16 cellular contexts compared by ENCODE assay signal in the genomic region with DNA sequence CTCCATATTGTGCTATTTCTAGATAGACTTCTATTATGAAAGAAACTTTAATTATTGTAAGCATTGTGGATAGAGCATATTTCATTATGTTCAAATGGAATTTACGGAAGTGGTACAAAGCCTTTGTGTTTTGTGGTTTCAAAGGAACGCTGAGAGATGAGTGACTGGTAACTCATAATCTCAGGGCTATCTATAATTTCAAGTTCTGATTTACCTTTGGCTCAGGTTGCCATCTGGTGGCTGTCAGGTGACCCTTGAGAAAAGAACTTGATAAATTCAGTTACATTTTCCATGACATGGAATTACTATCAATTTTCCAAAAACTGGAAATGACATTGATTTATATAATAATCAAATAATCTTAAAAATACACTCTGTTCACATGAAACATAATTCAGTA. TPM values are rescaled to one million over a fixed set of nuclear protein-coding genes. Genes with fewer than 3 reads are reported as not detected.
DNase-seq lines count a peak whose midpoint lies in the region; ATAC-seq and TF ChIP-seq lines count a peak whose summit lies in the region.
"Had no signal": no experiment of that assay in that cellular context is flagged by ENCODE, and none has a peak within 500 bp of the region (broad histone marks: within the 10 kb centered on the region; RNA-seq: fewer than 3 reads in every experiment).

No MANE protein-coding gene starts in this region.

- H3K27ac ChIP-seq in DND-41 (ENCODE audit: low read length) = no peak overlapping the region
- no peak overlapping the region for H3K27ac ChIP-seq in GM23338 (ENCODE audit: low read depth)
- H3K27ac ChIP-seq in endodermal cell (ENCODE audit: low read depth, low read length) = no peak overlapping the region
- no peak overlapping the region for H3K27ac ChIP-seq in ascending aorta
- H3K27ac ChIP-seq: KMS-11, neutrophil, Peyer's patch, uterus had no signal

- H3K27me3 ChIP-seq in DND-41 (ENCODE audit: insufficient read depth, low read length, poor library complexity) (no peaks in the 10 kb centered on the region), GM23338 (ENCODE audit: insufficient read depth) (no peaks in the 10 kb centered on the region), endodermal cell (ENCODE audit: control insufficient read depth, insufficient read depth, low read length, poor library complexity, severe bottlenecking) (no peaks in the 10 kb centered on the region), ascending aorta (no peaks in the 10 kb centered on the region)
- H3K27me3 ChIP-seq: Peyer's patch, uterus had no signal

- H4K20me1 ChIP-seq in DND-41 (ENCODE audit: insufficient read depth, low read length) (no peaks in the 10 kb centered on the region), GM23338 (replicated peaks; ENCODE audit: insufficient read depth) (no peaks in the 10 kb centered on the region)

- intact Hi-C loops in ascending aorta (cut with DNase I) = no loop called here

- H3K9me3 Mint-ChIP-seq in GM23338 = no peaks in the 10 kb centered on the region
- H3K9me3 Mint-ChIP-seq in endodermal cell = no peaks in the 10 kb centered on the region

- no peaks in the 10 kb centered on the region for H3K9me3 ChIP-seq in DND-41 (ENCODE audit: insufficient read depth, low read length, severe bottlenecking)
- no peaks in the 10 kb centered on the region for H3K9me3 ChIP-seq in endodermal cell (ENCODE audit: control insufficient read depth, low read length)
- no peaks in the 10 kb centered on the region for H3K9me3 ChIP-seq in ascending aorta
- H3K9me3 ChIP-seq: neutrophil, Peyer's patch, uterus had no signal

- H3K36me3 ChIP-seq in DND-41 (ENCODE audit: insufficient read depth, low read length) (no peaks in the 10 kb centered on the region), GM23338 (ENCODE audit: insufficient read depth) (no peaks in the 10 kb centered on the region), endodermal cell (ENCODE audit: control insufficient read depth, insufficient read depth, low read length) (no peaks in the 10 kb centered on the region), ascending aorta (no peaks in the 10 kb centered on the region)
- H3K36me3 ChIP-seq: neutrophil, Peyer's patch, uterus had no signal

- TF ChIP-seq CTCF in DND-41 (IDR thresholded peaks at IDR 0.05; ENCODE audit: borderline replicate concordance, extremely low read depth, low read length, poor library complexity, severe bottlenecking) (no peak), GM23338 (conservative IDR thresholded peaks at IDR 0.05; ENCODE audit: low read depth in 2 of 2) (peak; percentile 57 to 58), endodermal cell (conservative IDR thresholded peaks at IDR 0.05) (peak; percentile 72), ascending aorta (IDR thresholded peaks at IDR 0.05) (no peak)

- H2AFZ ChIP-seq in DND-41 (ENCODE audit: low read depth, low read length) (no peak overlapping the region), GM23338 (no peak overlapping the region)

- ATAC-seq in DND-41 (ENCODE audit: insufficient read depth, low read depth) (peak; percentile 39; the same call in 1 of the 3 replicates), GM23338 (no peak), HG02970 (IDR thresholded peaks at IDR 0.05; ENCODE audit: low FRiP score, unreplicated experiment) (no peak)
- ATAC-seq: left cardiac atrium had no signal

- 83 to 84% methylated on average over 2 of the region's 2 CpGs for WGBS in endodermal cell (ENCODE audit: insufficient coverage in 1 of 2, insufficient read length in 1 of 2), 2 experiments

- H3K9ac ChIP-seq in DND-41 (ENCODE audit: low read depth, low read length) = no peak overlapping the region
- no peak overlapping the region for H3K9ac ChIP-seq in endodermal cell (ENCODE audit: extremely low read depth, low read length, poor library complexity, severe bottlenecking)
- H3K9ac ChIP-seq: KMS-11 had no signal

- H3K27ac Mint-ChIP-seq in GM23338 (no peak overlapping the region), endodermal cell (no peak overlapping the region)

- H3K27me3 Mint-ChIP-seq in GM23338 (ENCODE audit: insufficient read depth, low read depth, poor library complexity) (no peaks in the 10 kb centered on the region), endodermal cell (ENCODE audit: insufficient read depth) (no peaks in the 10 kb centered on the region)

- no peaks in the 10 kb centered on the region for H3K36me3 Mint-ChIP-seq in GM23338 (ENCODE audit: low read depth)
- no peaks in the 10 kb centered on the region for H3K36me3 Mint-ChIP-seq in endodermal cell (ENCODE audit: low read depth)

- H3K79me2 ChIP-seq in DND-41 (ENCODE audit: insufficient read depth, low read length) = no peaks in the 10 kb centered on the region
- H3K79me2 ChIP-seq in GM23338 (replicated peaks; ENCODE audit: insufficient read depth) = no peaks in the 10 kb centered on the region

- DNase-seq in DND-41 (no peak), GM23338 (ENCODE audit: low spot score) (peak; percentile 15), NOMO-1 treated with DMSO at 0.1 percent for 48 hours (lab: John Stamatoyannopoulos, UW; ENCODE audit: unreplicated experiment) (peak; percentile 32), endodermal cell (peak; percentile 59), NCI-H187 treated with DMSO at 0.1 percent for 48 hours (lab: John Stamatoyannopoulos, UW) (no peak), ecto neural progenitor cell (ENCODE audit: low spot score) (no peak), ascending aorta (ENCODE audit: low spot score in 2 of 2) (no peak)
- DNase-seq: activated CD4-positive, CD25-positive, alpha-beta regulatory T cell; cerebellar nuclear complex; foreskin fibroblast; left cardiac atrium; Peyer's patch; uterus had no signal

- H3K9me2 ChIP-seq in GM23338 (ENCODE audit: insufficient read depth) = no peaks in the 10 kb centered on the region

- H3K4me3 ChIP-seq in DND-41 (ENCODE audit: low read depth in 1 of 2, low read length in 2 of 2) (no peak overlapping the region), GM23338 (no peak overlapping the region), endodermal cell (ENCODE audit: low read length) (no peak overlapping the region), ascending aorta (no peak overlapping the region)
- H3K4me3 ChIP-seq: Peyer's patch, uterus had no signal

- H3K4me1 Mint-ChIP-seq in GM23338 (peaks cover 8% of the 10 kb centered on the region; the same call in 2 of the 3 replicates), endodermal cell (no peaks in the 10 kb centered on the region)

- H3K4me2 ChIP-seq in DND-41 (ENCODE audit: insufficient read depth, low read length) (no peak overlapping the region), GM23338 (no peak overlapping the region)
- H3K4me2 ChIP-seq: KMS-11 had no signal

- H3K4me3 Mint-ChIP-seq in GM23338 (no peak overlapping the region), endodermal cell (no peak overlapping the region)

- no peaks in the 10 kb centered on the region for H3K4me1 ChIP-seq in DND-41 (ENCODE audit: insufficient read depth, low read length)
- no peaks in the 10 kb centered on the region for H3K4me1 ChIP-seq in GM23338 (ENCODE audit: insufficient read depth)
- no peaks in the 10 kb centered on the region for H3K4me1 ChIP-seq in endodermal cell (ENCODE audit: control insufficient read depth, insufficient read depth, low read length)
- H3K4me1 ChIP-seq in ascending aorta = no peaks in the 10 kb centered on the region
- H3K4me1 ChIP-seq: Peyer's patch, uterus had no signal

- H3F3A ChIP-seq in GM23338 (replicated peaks; ENCODE audit: low read depth) = no peaks in the 10 kb centered on the region

TF ChIP-seq in GM23338, 12 proteins besides CTCF, POLR2A, EP300 and RAD21 (continues in another document):
- TF ChIP-seq EZH2 (IDR thresholded peaks at IDR 0.05; ENCODE audit: low read depth, unreplicated experiment) = no peak
- TF ChIP-seq CREB1 (CRISPR knock-in tag; IDR thresholded peaks at IDR 0.05; ENCODE audit: low read depth) = no peak

RNA-seq across cellular contexts. Expression of a gene that starts 12.2 kb away (rescaled TPM):
- total RNA-seq in GM23338 (2014; rRNA removed; shearing (Covaris generic)) = 9.1 and 10.3 TPM in 2 replicates
- 7.2 and 7.8 TPM in 2 replicates for polyA plus RNA-seq in GM23338 (2016; fragmentation: Nextera tagmentation; extraction: Ambion mirVana)
- total RNA-seq in endodermal cell = 1 to 10 TPM; 2.5 to 2.6 TPM
- polyA plus RNA-seq in endodermal cell (2013, experiment 1 of 2) = 1.1 TPM
- 1.5 TPM for polyA plus RNA-seq in endodermal cell (2013, experiment 2 of 2)
- not detected for total RNA-seq in ascending aorta

Comparison
In these comparisons a context has a peak if more than half of its experiments do, and no peak if none do; other contexts are left out.
1. DNase-seq: peak in GM23338 (single experiment), NOMO-1 treated with DMSO at 0.1 percent for 48 hours (single experiment) and endodermal cell (single experiment); none in DND-41 (single experiment), NCI-H187 treated with DMSO at 0.1 percent for 48 hours (single experiment), ecto neural progenitor cell (single experiment) and ascending aorta (0 of 2).
2. CTCF ChIP-seq: peak in GM23338 (2 of 2) and endodermal cell (single experiment); none in DND-41 (single experiment) and ascending aorta (0 of 3).